15 cellular contexts compared by ENCODE assay signal in the genomic region with DNA sequence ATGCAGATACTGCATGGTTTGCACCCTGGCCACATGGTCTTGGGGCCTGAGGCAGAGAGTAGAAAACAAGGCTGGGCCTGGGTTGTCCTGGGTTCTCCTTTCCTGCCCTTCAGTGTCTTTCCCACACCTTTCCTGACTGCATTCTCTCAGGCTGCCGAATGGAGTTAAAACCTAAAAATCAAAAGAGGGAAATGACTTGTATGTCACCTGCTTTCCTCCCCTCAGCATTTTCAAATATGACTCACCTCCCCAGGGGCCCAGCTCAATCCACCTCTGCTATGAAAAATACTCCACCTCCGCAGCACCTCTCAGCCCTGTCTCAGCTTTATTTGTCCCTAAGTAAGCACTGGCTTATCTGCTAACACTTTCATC.
DNase-seq lines count a peak whose midpoint lies in the region; ATAC-seq and TF ChIP-seq lines count a peak whose summit lies in the region.
"Had no signal": no experiment of that assay in that cellular context is flagged by ENCODE, and none has a peak within 500 bp of the region (broad histone marks: within the 10 kb centered on the region; RNA-seq: fewer than 3 reads in every experiment).

No MANE protein-coding gene starts in this region.

- no peak overlapping the region for H3K27ac ChIP-seq in prostate gland
- H3K27ac ChIP-seq: HL-60 had no signal

- POLR2A ChIA-PET in WTC11 (lab: Charles Lee) = no interaction called here

- H3K27me3 ChIP-seq in prostate gland (replicated peaks; ENCODE audit: insufficient read depth) (no peaks in the 10 kb centered on the region), H7 (ENCODE audit: control insufficient read depth, insufficient read depth, low read length) (no peaks in the 10 kb centered on the region)

- H3K4me3 ChIP-seq in prostate gland (no peak overlapping the region), H7 (ENCODE audit: insufficient read depth, low read depth, low read length) (no peak overlapping the region)

- H3K36me3 Mint-ChIP-seq in WTC11 = no peaks in the 10 kb centered on the region
- H3K36me3 Mint-ChIP-seq: naive B cell had no signal

- TF ChIP-seq CTCF in WTC11 (IDR thresholded peaks at IDR 0.05) (no peak), prostate gland (IDR thresholded peaks at IDR 0.05) (no peak)

- no peaks in the 10 kb centered on the region for H3K9me3 ChIP-seq in prostate gland
- H3K9me3 ChIP-seq: Caco-2 had no signal

- no peaks in the 10 kb centered on the region; the same call in 1 of the 2 replicates for H3K27me3 Mint-ChIP-seq in WTC11 (ENCODE audit: low read depth)

- CTCF ChIA-PET in WTC11 (lab: Charles Lee) = no interaction called here

- WGBS in prostate gland = 61% methylated on average over 2 of the region's 2 CpGs

- H3K4me3 Mint-ChIP-seq in WTC11 = no peak overlapping the region
- H3K4me3 Mint-ChIP-seq: central memory CD8-positive, alpha-beta T cell; naive B cell had no signal

- peaks cover 55% of the 10 kb centered on the region for H3K4me1 Mint-ChIP-seq in WTC11
- H3K4me1 Mint-ChIP-seq: central memory CD8-positive, alpha-beta T cell; naive B cell had no signal

- intact Hi-C loops in prostate gland (cut with DNase I) = no loop called here

- no peaks in the 10 kb centered on the region for H3K4me1 ChIP-seq in prostate gland (replicated peaks)
- H3K4me1 ChIP-seq: Caco-2 had no signal

- peak overlapping the region; percentile 83 for H3K27ac Mint-ChIP-seq in WTC11

- DNase-seq in WTC11 (ENCODE audit: low spot score) (no peak), prostate gland (ENCODE audit: low spot score) (no peak), NOMO-1 (lab: John Stamatoyannopoulos, UW; ENCODE audit: unreplicated experiment in 2 of 2) (no peak), NCI-H1048 (lab: John Stamatoyannopoulos, UW) (no peak), H7 (no peak)
- DNase-seq: activated CD8-positive, alpha-beta memory T cell treated with anti-CD3 and anti-CD28 coated beads for 24 hours; Caco-2; naive B cell; OCI-M1; stimulated activated CD4-positive, alpha-beta T cell treated with anti-CD3 and anti-CD28 coated beads, Interleukin-4, amount 100 ng/mL, for 4 hours had no signal

- H3K9me3 Mint-ChIP-seq in WTC11 = peaks cover 3% of the 10 kb centered on the region; the same call in 1 of the 2 replicates
- H3K9me3 Mint-ChIP-seq: central memory CD8-positive, alpha-beta T cell had no signal

- TF ChIP-seq POLR2A in prostate gland (IDR thresholded peaks at IDR 0.05) = no peak

- H3K36me3 ChIP-seq in prostate gland = no peaks in the 10 kb centered on the region
- H3K36me3 ChIP-seq in H7 (replicated peaks; ENCODE audit: control insufficient read depth, insufficient read depth, low read length) = no peaks in the 10 kb centered on the region

- ATAC-seq in GM18508 (IDR thresholded peaks at IDR 0.05; ENCODE audit: insufficient read depth, unreplicated experiment) (peak; percentile 90), GM21381 (IDR thresholded peaks at IDR 0.05; ENCODE audit: unreplicated experiment) (peak; percentile 67), HG03108 (IDR thresholded peaks at IDR 0.05; ENCODE audit: unreplicated experiment) (peak; percentile 81), WTC11 (no peak)

TF ChIP-seq in WTC11, 78 proteins besides CTCF, POLR2A, EP300 and RAD21:
- TF ChIP-seq, protein P1, sequence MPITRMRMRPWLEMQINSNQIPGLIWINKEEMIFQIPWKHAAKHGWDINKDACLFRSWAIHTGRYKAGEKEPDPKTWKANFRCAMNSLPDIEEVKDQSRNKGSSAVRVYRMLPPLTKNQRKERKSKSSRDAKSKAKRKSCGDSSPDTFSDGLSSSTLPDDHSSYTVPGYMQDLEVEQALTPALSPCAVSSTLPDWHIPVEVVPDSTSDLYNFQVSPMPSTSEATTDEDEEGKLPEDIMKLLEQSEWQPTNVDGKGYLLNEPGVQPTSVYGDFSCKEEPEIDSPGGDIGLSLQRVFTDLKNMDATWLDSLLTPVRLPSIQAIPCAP (CRISPR knock-in tag; IDR thresholded peaks at IDR 0.05) = no peak
- TF ChIP-seq TEAD1 (CRISPR knock-in tag; IDR thresholded peaks at IDR 0.05) = no peak
- TF ChIP-seq FOXK1 (CRISPR knock-in tag; IDR thresholded peaks at IDR 0.05) = no peak
- no peak for TF ChIP-seq CBFB (CRISPR knock-in tag; IDR thresholded peaks at IDR 0.05; ENCODE audit: low read depth)
- TF ChIP-seq NR2C2 (CRISPR knock-in tag; IDR thresholded peaks at IDR 0.05) = no peak
- no peak for TF ChIP-seq CDX4 (CRISPR knock-in tag; IDR thresholded peaks at IDR 0.05; ENCODE audit: borderline replicate concordance)
- TF ChIP-seq, protein P2, sequence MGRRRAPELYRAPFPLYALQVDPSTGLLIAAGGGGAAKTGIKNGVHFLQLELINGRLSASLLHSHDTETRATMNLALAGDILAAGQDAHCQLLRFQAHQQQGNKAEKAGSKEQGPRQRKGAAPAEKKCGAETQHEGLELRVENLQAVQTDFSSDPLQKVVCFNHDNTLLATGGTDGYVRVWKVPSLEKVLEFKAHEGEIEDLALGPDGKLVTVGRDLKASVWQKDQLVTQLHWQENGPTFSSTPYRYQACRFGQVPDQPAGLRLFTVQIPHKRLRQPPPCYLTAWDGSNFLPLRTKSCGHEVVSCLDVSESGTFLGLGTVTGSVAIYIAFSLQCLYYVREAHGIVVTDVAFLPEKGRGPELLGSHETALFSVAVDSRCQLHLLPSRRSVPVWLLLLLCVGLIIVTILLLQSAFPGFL (CRISPR knock-in tag; IDR thresholded peaks at IDR 0.05; ENCODE audit: borderline replicate concordance) = no peak
- TF ChIP-seq MLX (CRISPR knock-in tag; IDR thresholded peaks at IDR 0.05) = no peak
- TF ChIP-seq ESRRA (CRISPR knock-in tag; IDR thresholded peaks at IDR 0.05; ENCODE audit: borderline replicate concordance) = no peak
- TF ChIP-seq, protein P3, sequence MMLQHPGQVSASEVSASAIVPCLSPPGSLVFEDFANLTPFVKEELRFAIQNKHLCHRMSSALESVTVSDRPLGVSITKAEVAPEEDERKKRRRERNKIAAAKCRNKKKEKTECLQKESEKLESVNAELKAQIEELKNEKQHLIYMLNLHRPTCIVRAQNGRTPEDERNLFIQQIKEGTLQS (CRISPR knock-in tag; conservative IDR thresholded peaks at IDR 0.05) = no peak
